In the genomic region with DNA sequence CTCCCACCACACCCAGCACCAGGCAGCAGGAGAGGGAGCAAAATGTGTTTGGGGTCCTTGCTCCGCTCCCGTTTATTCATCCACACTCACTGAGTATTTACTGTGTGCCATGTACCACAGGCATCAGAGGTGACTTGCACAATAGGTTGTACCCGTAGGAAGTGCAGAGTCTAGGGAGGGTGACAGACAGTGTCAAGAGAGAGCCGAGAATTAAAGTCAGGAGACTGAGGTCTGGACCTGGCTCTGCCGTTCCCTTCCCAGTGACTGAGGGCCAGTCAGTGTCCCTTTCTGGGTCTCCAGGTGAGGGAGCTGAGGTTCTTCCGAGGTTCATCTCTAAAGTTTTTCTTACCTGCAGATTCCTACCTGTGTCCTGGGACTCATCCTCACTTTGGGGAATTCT, we compare ENCODE assay signal across 31 cellular contexts. TPM values are rescaled to one million over a fixed set of nuclear protein-coding genes. Genes with fewer than 3 reads are reported as not detected.
"Had no signal": no experiment of that assay in that cellular context is flagged by ENCODE, and none has a peak within 500 bp of the region (broad histone marks: within the 10 kb centered on the region; RNA-seq: fewer than 3 reads in every experiment).

No MANE protein-coding gene starts in this region.

- H3K4me3 Mint-ChIP-seq: activated B cell treated with CpG ODN at 0.5 μM for 24 hours; activated CD4-positive, alpha-beta memory T cell treated with anti-CD3 and anti-CD28 coated beads, Interleukin-2, amount 10 ng/mL, durations not matched to agents 7 days and 5 days; activated CD8-positive, alpha-beta memory T cell treated with anti-CD3 and anti-CD28 coated beads, Interleukin-2, amount 10 ng/mL, durations not matched to agents 7 days and 5 days; activated naive CD4-positive, alpha-beta T cell treated with anti-CD3 and anti-CD28 coated beads, Interleukin-2, amount 10 ng/mL, durations not matched to agents 7 days and 5 days; activated naive CD8-positive, alpha-beta T cell; activated naive CD8-positive, alpha-beta T cell treated with anti-CD3 and anti-CD28 coated beads, Interleukin-2, amount 50 U/mL, for 24 hours; brain; T-helper 1 cell treated with Interleukin-12 subunit alpha and Interleukin-12 subunit beta and Interleukin-4 antibody, amounts not matched to agents 30 μg/mL and 1 μg/mL, for 36 hours; T-helper 2 cell treated with Interferon-gamma antibody and Interleukin-4, amounts not matched to agents 5 μg/mL and 100 μg/mL, for 36 hours had no signal

- H3K27ac Mint-ChIP-seq: activated B cell treated with CpG ODN at 0.5 μM for 24 hours; activated CD4-positive, alpha-beta memory T cell treated with anti-CD3 and anti-CD28 coated beads, Interleukin-2, amount 10 ng/mL, durations not matched to agents 7 days and 5 days; activated CD8-positive, alpha-beta memory T cell treated with anti-CD3 and anti-CD28 coated beads, Interleukin-2, amount 10 ng/mL, durations not matched to agents 7 days and 5 days; activated naive CD8-positive, alpha-beta T cell; activated naive CD8-positive, alpha-beta T cell treated with anti-CD3 and anti-CD28 coated beads, Interleukin-2, amount 50 U/mL, for 24 hours; T-helper 1 cell treated with Interleukin-12 subunit alpha and Interleukin-12 subunit beta and Interleukin-4 antibody, amounts not matched to agents 30 μg/mL and 1 μg/mL, for 36 hours; T-helper 2 cell treated with Interferon-gamma antibody and Interleukin-4, amounts not matched to agents 5 μg/mL and 100 μg/mL, for 36 hours had no signal

- H3K36me3 Mint-ChIP-seq: activated CD8-positive, alpha-beta memory T cell treated with anti-CD3 and anti-CD28 coated beads, Interleukin-2, amount 10 ng/mL, durations not matched to agents 7 days and 5 days; activated naive CD4-positive, alpha-beta T cell treated with anti-CD3 and anti-CD28 coated beads, Interleukin-2, amount 10 ng/mL, durations not matched to agents 7 days and 5 days; activated naive CD8-positive, alpha-beta T cell had no signal

- DNase-seq: activated B cell treated with CpG ODN at 0.5 μM for 24 hours; activated CD4-positive, alpha-beta memory T cell treated with anti-CD3 and anti-CD28 coated beads, Interleukin-2, amount 10 ng/mL, durations not matched to agents 7 days and 5 days; activated CD4-positive, alpha-beta T cell treated with anti-CD3 and anti-CD28 coated beads for 1 hour; activated CD4-positive, alpha-beta T cell treated with anti-CD3 and anti-CD28 coated beads for 48 hours; activated CD8-positive, alpha-beta memory T cell treated with anti-CD3 and anti-CD28 coated beads for 24 hours; activated CD8-positive, alpha-beta memory T cell treated with anti-CD3 and anti-CD28 coated beads, Interleukin-2, amount 10 ng/mL, durations not matched to agents 7 days and 5 days; activated CD8-positive, alpha-beta memory T cell treated with anti-CD3 and anti-CD28 coated beads, Interleukin-2, amount 50 U/mL, for 48 hours; activated effector memory CD4-positive, alpha-beta T cell treated with Interleukin-2 at 50 U/mL for 16 hours; activated naive CD4-positive, alpha-beta T cell treated with anti-CD3 and anti-CD28 coated beads, Interleukin-2, amount 10 ng/mL, durations not matched to agents 7 days and 5 days; activated naive CD8-positive, alpha-beta T cell treated with anti-CD3 and anti-CD28 coated beads, Interleukin-2, amount 50 U/mL, for 24 hours; activated T-cell treated with anti-CD3 and anti-CD28 coated beads, Interleukin-2, amount 50 U/mL, for 48 hours; anterior cingulate cortex; caudate nucleus; cerebellar nuclear complex; MV-4-11; NCI-H1092; NCI-H1436 treated with DMSO at 0.1 percent for 48 hours; NCI-H1694 treated with DMSO at 0.1 percent for 48 hours; NCI-H2029; NCI-H345; NCI-H524 treated with DMSO at 0.1 percent for 48 hours; NK-92 treated with Interleukin-12 subunit alpha and Interleukin-12 subunit beta, amount 100 ng/mL, for 24 hours; Right ventricle myocardium superior had no signal

- ATAC-seq: activated CD8-positive, alpha-beta memory T cell treated with anti-CD3 and anti-CD28 coated beads, Interleukin-2, amount 10 ng/mL, durations not matched to agents 7 days and 5 days; activated naive CD8-positive, alpha-beta T cell treated with anti-CD3 and anti-CD28 coated beads, Interleukin-2, amount 50 U/mL, for 24 hours had no signal

- H3K9me3 Mint-ChIP-seq: activated B cell treated with CpG ODN at 0.5 μM for 24 hours; activated CD4-positive, alpha-beta memory T cell treated with anti-CD3 and anti-CD28 coated beads, Interleukin-2, amount 10 ng/mL, durations not matched to agents 7 days and 5 days; activated naive CD4-positive, alpha-beta T cell treated with anti-CD3 and anti-CD28 coated beads, Interleukin-2, amount 10 ng/mL, durations not matched to agents 7 days and 5 days; activated naive CD8-positive, alpha-beta T cell treated with anti-CD3 and anti-CD28 coated beads, Interleukin-2, amount 50 U/mL, for 24 hours; brain; T-helper 1 cell treated with Interleukin-12 subunit alpha and Interleukin-12 subunit beta and Interleukin-4 antibody, amounts not matched to agents 30 μg/mL and 1 μg/mL, for 36 hours; T-helper 2 cell treated with Interferon-gamma antibody and Interleukin-4, amounts not matched to agents 5 μg/mL and 100 μg/mL, for 36 hours had no signal

- H3K27me3 Mint-ChIP-seq: activated B cell treated with CpG ODN at 0.5 μM for 24 hours, brain had no signal

RNA-seq across cellular contexts. Expression of gene TTBK1, which starts 22.3 kb away (rescaled TPM):
- total RNA-seq: bronchial epithelial cell, NCI-H460 had no signal

RNA-seq across cellular contexts. Expression of gene SLC22A7, which starts 32.5 kb away (rescaled TPM):
- total RNA-seq: activated B cell treated with CpG ODN at 0.5 μM for 24 hours; activated CD4-positive, alpha-beta memory T cell treated with anti-CD3 and anti-CD28 coated beads, Interleukin-2, amount 10 ng/mL, durations not matched to agents 7 days and 5 days; activated CD8-positive, alpha-beta memory T cell treated with anti-CD3 and anti-CD28 coated beads, Interleukin-2, amount 10 ng/mL, durations not matched to agents 7 days and 5 days; bronchial epithelial cell; M059J; NCI-H460; OCI-LY7; Right ventricle myocardium superior had no signal

RNA-seq across cellular contexts. Expression of gene CRIP3, which starts 43.1 kb away (rescaled TPM):
- total RNA-seq: bronchial epithelial cell, M059J, NCI-H460 had no signal
